Comparison of ENCODE assay signal across 8 cellular contexts in genomic region chr6:34888441-34888820, GRCh38. TPM values are rescaled to one million over a fixed set of nuclear protein-coding genes. Genes with fewer than 3 reads are reported as not detected.
DNase-seq lines count a peak whose midpoint lies in the region; ATAC-seq and TF ChIP-seq lines count a peak whose summit lies in the region.

No MANE protein-coding gene starts in this region.

- no peaks in the 10 kb centered on the region for H3K9me2 ChIP-seq in PC-9 (ENCODE audit: insufficient read depth)

- H3K9me3 Mint-ChIP-seq in progenitor cell of endocrine pancreas (ENCODE audit: low read depth): peaks cover 2% of the 10 kb centered on the region

- H3K27me3 Mint-ChIP-seq in progenitor cell of endocrine pancreas: no peaks in the 10 kb centered on the region

- DNase-seq in PC-9 (no peak), progenitor cell of endocrine pancreas (ENCODE audit: low spot score, unreplicated experiment) (no peak), head of caudate nucleus (no peak), pons (ENCODE audit: low spot score) (no peak), HuH-7 (ENCODE audit: low spot score) (no peak), omental fat pad (ENCODE audit: low spot score) (no peak)

- peaks cover 17% of the 10 kb centered on the region for H3F3A ChIP-seq in PC-9 (ENCODE audit: insufficient read depth, low read depth)

- 1% methylated on average over 7 of the region's 7 CpGs for WGBS in esophagus, 2 donors

- H3K36me3 ChIP-seq in PC-9 (ENCODE audit: low read depth) (no peaks in the 10 kb centered on the region), esophagus (ENCODE audit: control insufficient read depth in 2 of 2, insufficient read depth in 2 of 2, low read length in 1 of 2) (no peaks in the 10 kb centered on the region)

- H3K4me1 Mint-ChIP-seq in progenitor cell of endocrine pancreas (ENCODE audit: low read depth): peaks cover 31% of the 10 kb centered on the region

- intact Hi-C loops in PC-9 (cut with micrococcal nuclease; ENCODE audit: unreplicated experiment) (loop anchor here (1.0 kb wide), 2 partner anchors 96 to 131 kb away; partner anchors contain the start of genes BLTP3A and SNRPC), head of caudate nucleus (cut with DNase I) (loop anchor here (10.0 kb wide), 2 partner anchors 94 to 134 kb away; partner anchors contain the start of genes BLTP3A and SNRPC)

- H2AFZ ChIP-seq in PC-9: peak overlapping the region; percentile 92

- peak overlapping the region; percentile 100 for H3K4me3 Mint-ChIP-seq in progenitor cell of endocrine pancreas (ENCODE audit: low read depth)

- CTCF ChIA-PET in PC-9 (lab: Charles Lee): interaction anchor here (0.6 kb wide), 1 partner anchor 724 kb away, joined by 4 read pairs; no protein-coding TSS in a partner anchor

- H3K27ac Mint-ChIP-seq in progenitor cell of endocrine pancreas: peak overlapping the region; percentile 99

- H4K20me1 ChIP-seq in PC-9 (ENCODE audit: insufficient read depth): peaks cover 19% of the 10 kb centered on the region

- ATAC-seq in omental fat pad (ENCODE audit: low FRiP score): no peak

- peaks cover 81% of the 10 kb centered on the region for H3K79me2 ChIP-seq in PC-9 (ENCODE audit: low read depth)

- POLR2A ChIA-PET in PC-9 (lab: Charles Lee; ENCODE audit: unreplicated experiment): interaction anchor here (0.6 to 0.7 kb wide), 3 partner anchors 97 to 426 kb away, joined by 3 to 5 read pairs (median 4); no protein-coding TSS in a partner anchor

- H3K4me1 ChIP-seq in PC-9 (replicated peaks; ENCODE audit: insufficient read depth) (peaks cover 21% of the 10 kb centered on the region), esophagus (ENCODE audit: control insufficient read depth in 2 of 2, insufficient read depth in 2 of 2, low read length in 1 of 2) (no peaks in the 10 kb centered on the region)

- H3K27me3 ChIP-seq in PC-9 (ENCODE audit: insufficient read depth, low read depth) (no peaks in the 10 kb centered on the region), esophagus (ENCODE audit: control insufficient read depth in 1 of 2, insufficient read depth in 2 of 2, low read length in 2 of 2) (no peaks in the 10 kb centered on the region)

- peak overlapping the region; percentile 80 for H3K4me2 ChIP-seq in PC-9

- TSS peak; percentile 81 for BruUV-seq in PC-9 (replicated peaks; lab: Mats Ljungman, UMichigan)

- H3K9me3 ChIP-seq in PC-9 (ENCODE audit: insufficient read depth, low read depth) (no peaks in the 10 kb centered on the region), esophagus (ENCODE audit: control insufficient read depth in 2 of 2, insufficient read depth in 1 of 2, low read depth in 1 of 2, low read length in 1 of 2) (no peaks in the 10 kb centered on the region)

- peaks cover 5% of the 10 kb centered on the region for H3K36me3 Mint-ChIP-seq in progenitor cell of endocrine pancreas (ENCODE audit: insufficient read depth)

- TF ChIP-seq CTCF in PC-9 (conservative IDR thresholded peaks at IDR 0.05) (no peak), progenitor cell of endocrine pancreas (IDR thresholded peaks at IDR 0.05; ENCODE audit: unreplicated experiment) (no peak), omental fat pad (IDR thresholded peaks at IDR 0.05) (no peak)

- H3K4me3 ChIP-seq in GM08714 (ENCODE audit: low read length): peak overlapping the region; percentile 82
- H3K4me3 ChIP-seq in PC-9: peak overlapping the region; percentile 91
- peak overlapping the region; percentile 84 to 92 for H3K4me3 ChIP-seq in esophagus (ENCODE audit: low read depth in 1 of 2, low read length in 2 of 2)

- H3K27ac ChIP-seq in PC-9 (peak overlapping the region; percentile 57), esophagus (ENCODE audit: low read depth in 2 of 2, low read length in 1 of 2) (peak overlapping the region; percentile 93 to 98)

RNA-seq across cellular contexts. Expression of gene TAF11, which starts 0.6 kb away (rescaled TPM):
- 26.7 and 27.2 TPM in 2 replicates for total RNA-seq in PC-9 (2021)
- 10 to 100 TPM; 20.3 to 24.3 TPM for polyA plus RNA-seq in esophagus
- 37.4 and 41.6 TPM in 2 replicates for total RNA-seq in progenitor cell of endocrine pancreas
- 10 to 100 TPM; 18.8 to 23.6 (median 21.4) TPM for total RNA-seq in omental fat pad

RNA-seq across cellular contexts. Expression of gene ANKS1A, which starts 0.6 kb away (rescaled TPM):
- total RNA-seq in PC-9 (2021) (22.6 and 28.5 TPM in 2 replicates), progenitor cell of endocrine pancreas (36.4 and 39.3 TPM in 2 replicates), omental fat pad (10 to 100 TPM; 25.7 to 49.7 (median 28.1) TPM)
- polyA plus RNA-seq in esophagus: 1 to 10 TPM; 6.3 to 7.7 TPM
